ENCODE assay signal across 8 cellular contexts in the genomic region with DNA sequence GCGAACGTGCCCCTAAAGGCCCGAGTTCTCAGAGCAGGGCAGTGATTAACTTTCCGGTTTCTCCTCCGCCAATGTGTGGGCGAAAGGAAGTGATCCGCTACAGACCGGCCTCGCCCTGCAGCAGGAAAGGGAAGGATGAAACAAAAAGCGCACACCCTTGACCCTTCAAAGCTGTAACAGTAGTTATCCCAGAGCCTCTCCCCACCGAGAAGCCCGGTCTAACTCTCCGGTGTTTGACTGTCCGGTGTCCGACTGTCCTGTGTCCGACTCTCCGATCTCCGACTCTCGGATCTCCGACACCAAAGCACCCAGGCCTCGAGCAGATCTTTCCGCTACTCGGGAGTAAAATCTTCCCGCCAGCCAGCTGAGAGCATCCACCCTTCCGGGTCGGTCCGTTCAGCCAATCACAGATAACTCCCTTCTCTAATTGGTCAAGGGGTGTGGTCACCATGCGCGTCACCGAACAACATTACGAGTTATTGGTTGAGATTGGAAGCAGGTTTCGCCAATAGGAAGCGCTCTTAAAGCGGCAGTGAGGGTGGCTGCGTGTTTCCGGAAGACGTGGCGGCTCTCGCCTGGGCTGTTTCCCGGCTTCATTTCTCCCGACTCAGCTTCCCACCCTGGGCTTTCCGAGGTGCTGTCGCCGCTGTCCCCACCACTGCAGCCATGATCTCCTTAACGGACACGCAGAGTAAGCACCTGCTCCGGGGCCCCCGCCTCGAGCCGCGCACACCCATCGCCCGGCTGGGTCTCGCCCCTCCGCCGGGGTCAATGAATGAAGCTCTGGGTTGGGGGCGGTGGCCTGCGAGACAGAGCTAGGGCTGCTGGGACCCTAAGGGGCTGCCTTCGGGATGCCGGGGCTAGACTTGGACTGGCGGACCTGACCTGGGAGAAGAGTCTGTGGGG. TPM values are rescaled to one million over a fixed set of nuclear protein-coding genes. Genes with fewer than 3 reads are reported as not detected.
A peak's percentile ranks its signal among the peaks of the same experiment; 100 is the strongest.
DNase-seq lines count a peak whose midpoint lies in the region; ATAC-seq and TF ChIP-seq lines count a peak whose summit lies in the region.

A gene with protein sequence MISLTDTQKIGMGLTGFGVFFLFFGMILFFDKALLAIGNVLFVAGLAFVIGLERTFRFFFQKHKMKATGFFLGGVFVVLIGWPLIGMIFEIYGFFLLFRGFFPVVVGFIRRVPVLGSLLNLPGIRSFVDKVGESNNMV (plus strand): TSS at position 532 of the 906 bp plus-strand sequence. CDS start 135 bp downstream, at position 667.
A gene with protein sequence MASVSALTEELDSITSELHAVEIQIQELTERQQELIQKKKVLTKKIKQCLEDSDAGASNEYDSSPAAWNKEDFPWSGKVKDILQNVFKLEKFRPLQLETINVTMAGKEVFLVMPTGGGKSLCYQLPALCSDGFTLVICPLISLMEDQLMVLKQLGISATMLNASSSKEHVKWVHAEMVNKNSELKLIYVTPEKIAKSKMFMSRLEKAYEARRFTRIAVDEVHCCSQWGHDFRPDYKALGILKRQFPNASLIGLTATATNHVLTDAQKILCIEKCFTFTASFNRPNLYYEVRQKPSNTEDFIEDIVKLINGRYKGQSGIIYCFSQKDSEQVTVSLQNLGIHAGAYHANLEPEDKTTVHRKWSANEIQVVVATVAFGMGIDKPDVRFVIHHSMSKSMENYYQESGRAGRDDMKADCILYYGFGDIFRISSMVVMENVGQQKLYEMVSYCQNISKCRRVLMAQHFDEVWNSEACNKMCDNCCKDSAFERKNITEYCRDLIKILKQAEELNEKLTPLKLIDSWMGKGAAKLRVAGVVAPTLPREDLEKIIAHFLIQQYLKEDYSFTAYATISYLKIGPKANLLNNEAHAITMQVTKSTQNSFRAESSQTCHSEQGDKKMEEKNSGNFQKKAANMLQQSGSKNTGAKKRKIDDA (minus strand): TSS at position 378 of the 906 bp plus-strand sequence. CDS start 2,065 bp downstream, outside the sequence.

- no peaks in the 10 kb centered on the region for H3K27me3 ChIP-seq in smooth muscle cell (ENCODE audit: low read depth)

- DNase-seq in AG08396 (ENCODE audit: low spot score): peak; percentile 94
- peak; percentile 93 for DNase-seq in NCI-H2227 treated with DMSO at 0.1 percent for 48 hours (lab: John Stamatoyannopoulos, UW)
- DNase-seq in caudate nucleus (lab: John Stamatoyannopoulos, UW): peak; percentile 36 to 98 (median 92)
- DNase-seq in iPS-NIHi7 (ENCODE audit: extremely low spot score): peak; percentile 98
- peak; percentile 64 for DNase-seq in smooth muscle cell (lab: John Stamatoyannopoulos, UW; ENCODE audit: unreplicated experiment)

- peak; percentile 99 for ATAC-seq in HG03175 (IDR thresholded peaks at IDR 0.05; ENCODE audit: unreplicated experiment)

- in situ Hi-C loops in GM18951 (cut with MboI; ENCODE audit: low sequenced_read_pairs, unreplicated experiment): no loop called here

- WGBS in smooth muscle cell (ENCODE audit: low lambda C conversion rate): 1% methylated on average over 61 of the region's 61 CpGs

- peak; percentile 87 for TF ChIP-seq POLR2A in GM18951 (IDR thresholded peaks at IDR 0.05; ENCODE audit: extremely low read depth, insufficient read depth, insufficient read length)

- no peak for TF ChIP-seq CTCF in WI38 (IDR thresholded peaks at IDR 0.05; ENCODE audit: low read depth, low read length)
- TF ChIP-seq CTCF in smooth muscle cell (IDR thresholded peaks at IDR 0.05; ENCODE audit: borderline replicate concordance, insufficient read depth, poor library complexity, severe bottlenecking): no peak

- peaks cover 26% of the 10 kb centered on the region for H3K4me1 ChIP-seq in smooth muscle cell (ENCODE audit: low read depth)

- peaks cover 43% of the 10 kb centered on the region for H4K20me1 ChIP-seq in smooth muscle cell (ENCODE audit: low read depth)

- peak within 1 kb of the TSS; percentile 86 for H3K4me3 ChIP-seq in WI38 (ENCODE audit: low read depth, low read length)
- peak within 1 kb of the TSS; percentile 94 for H3K4me3 ChIP-seq in smooth muscle cell

- H3K36me3 ChIP-seq in smooth muscle cell (ENCODE audit: low read depth): no peaks in the 10 kb centered on the region

- H3F3A ChIP-seq in smooth muscle cell (ENCODE audit: low read depth): peaks cover 4% of the 10 kb centered on the region

- peak within 1 kb of the TSS; percentile 97 for H3K4me2 ChIP-seq in smooth muscle cell

- no peak within 1 kb of the TSS for H3K27ac ChIP-seq in caudate nucleus (ENCODE audit: low read depth, low read length)
- peak within 1 kb of the TSS; percentile 97 for H3K27ac ChIP-seq in smooth muscle cell (ENCODE audit: low read depth)

- H3K9ac ChIP-seq in smooth muscle cell (ENCODE audit: low read depth): peak within 1 kb of the TSS; percentile 98

- H2AFZ ChIP-seq in smooth muscle cell (ENCODE audit: low read depth): peak within 1 kb of the TSS; percentile 86

- no peaks in the 10 kb centered on the region for H3K9me3 ChIP-seq in smooth muscle cell (replicated peaks; ENCODE audit: low read depth)

- H3K79me2 ChIP-seq in smooth muscle cell (ENCODE audit: low read depth): peaks cover 74% of the 10 kb centered on the region

RNA-seq across cellular contexts. Expression of the first gene that starts in this region (rescaled TPM):
- total RNA-seq in smooth muscle cell: 184 and 250 TPM in 2 replicates
- polyA plus RNA-seq in smooth muscle cell: 81.6 and 99.5 TPM in 2 replicates

RNA-seq across cellular contexts. Expression of the second gene that starts in this region (rescaled TPM):
- total RNA-seq in smooth muscle cell: 75.3 and 99.4 TPM in 2 replicates
- 27.0 and 34.5 TPM in 2 replicates for polyA plus RNA-seq in smooth muscle cell
